ENCODE assay signal across 8 cellular contexts in genomic region chrX:72305286-72306084, GRCh38. TPM values are rescaled to one million over a fixed set of nuclear protein-coding genes. Genes with fewer than 3 reads are reported as not detected.
DNase-seq lines count a peak whose midpoint lies in the region; ATAC-seq and TF ChIP-seq lines count a peak whose summit lies in the region.

Gene CITED1 (minus strand): TSS chrX:72305914. CDS start chrX:72302869, 3,045 bp downstream.

- H3K27me3 Mint-ChIP-seq in activated CD8-positive, alpha-beta T cell treated with anti-CD3 and anti-CD28 coated beads, Interleukin-2, amount 10 ng/mL, durations not matched to agents 7 days and 5 days (ENCODE audit: low read depth) = peaks cover 61% of the 10 kb centered on the region
- H3K27me3 Mint-ChIP-seq in glutamatergic neuron (ENCODE audit: unreplicated experiment) = peaks cover 16% of the 10 kb centered on the region

- TF ChIP-seq CTCF in glutamatergic neuron (IDR thresholded peaks at IDR 0.05; ENCODE audit: partially characterized antibody, unreplicated experiment) = no peak

- no peaks in the 10 kb centered on the region for H3K36me3 Mint-ChIP-seq in activated CD8-positive, alpha-beta T cell treated with anti-CD3 and anti-CD28 coated beads, Interleukin-2, amount 10 ng/mL, durations not matched to agents 7 days and 5 days (ENCODE audit: low read depth)
- H3K36me3 Mint-ChIP-seq in glutamatergic neuron (ENCODE audit: unreplicated experiment) = peaks cover 5% of the 10 kb centered on the region

- CTCF ChIA-PET in activated CD8-positive, alpha-beta T cell treated with anti-CD3 and anti-CD28 coated beads, Interleukin-2, amount 10 ng/mL, durations not matched to agents 7 days and 5 days (lab: Charles Lee) = no interaction called here

- H3K4me3 ChIP-seq in skeletal muscle cell (ENCODE audit: low read depth, low read length) = peak within 1 kb of the TSS; percentile 52

- DNase-seq in stimulated activated CD4-positive, alpha-beta T cell treated with anti-CD3 and anti-CD28 coated beads, Interleukin-15, amount 100 ng/mL, for 24 hours = peak; percentile 28
- DNase-seq in stimulated activated CD4-positive, alpha-beta T cell treated with anti-CD3 and anti-CD28 coated beads, Interleukin-1b, Interleukin-23, amount 100 ng/mL, for 48 hours = no peak
- DNase-seq in activated CD8-positive, alpha-beta T cell treated with anti-CD3 and anti-CD28 coated beads, Interleukin-2, amount 10 ng/mL, durations not matched to agents 7 days and 5 days = no peak
- peak; percentile 22 for DNase-seq in glutamatergic neuron
- DNase-seq in skeletal muscle cell (ENCODE audit: low read depth) = no peak
- no peak for DNase-seq in HPDE6-E6E7 (ENCODE audit: extremely low spot score)

- no peak within 1 kb of the TSS for H3K27ac Mint-ChIP-seq in activated CD8-positive, alpha-beta T cell treated with anti-CD3 and anti-CD28 coated beads, Interleukin-2, amount 10 ng/mL, durations not matched to agents 7 days and 5 days
- H3K27ac Mint-ChIP-seq in glutamatergic neuron (ENCODE audit: unreplicated experiment) = peak within 1 kb of the TSS; percentile 90

- H3K9me3 Mint-ChIP-seq in activated CD8-positive, alpha-beta T cell treated with anti-CD3 and anti-CD28 coated beads, Interleukin-2, amount 10 ng/mL, durations not matched to agents 7 days and 5 days (ENCODE audit: insufficient read depth) = no peaks in the 10 kb centered on the region
- peaks cover 6% of the 10 kb centered on the region for H3K9me3 Mint-ChIP-seq in glutamatergic neuron (ENCODE audit: unreplicated experiment)

- peak within 1 kb of the TSS; percentile 67 for H3K4me3 Mint-ChIP-seq in activated CD8-positive, alpha-beta T cell treated with anti-CD3 and anti-CD28 coated beads, Interleukin-2, amount 10 ng/mL, durations not matched to agents 7 days and 5 days
- H3K4me3 Mint-ChIP-seq in glutamatergic neuron (ENCODE audit: unreplicated experiment) = peak within 1 kb of the TSS; percentile 92

- ATAC-seq in activated CD8-positive, alpha-beta T cell treated with anti-CD3 and anti-CD28 coated beads, Interleukin-2, amount 10 ng/mL, durations not matched to agents 7 days and 5 days = peak; percentile 55
- ATAC-seq in GM19463 (IDR thresholded peaks at IDR 0.05; ENCODE audit: unreplicated experiment) (no peak), HG03039 (IDR thresholded peaks at IDR 0.05; ENCODE audit: unreplicated experiment) (no peak)

- POLR2A ChIA-PET in activated CD8-positive, alpha-beta T cell treated with anti-CD3 and anti-CD28 coated beads, Interleukin-2, amount 10 ng/mL, durations not matched to agents 7 days and 5 days (lab: Charles Lee) = interaction anchor here (0.9 kb wide), 1 partner anchor 28 kb away, joined by 3 read pairs; the partner anchor contains the start of gene RPS4X

- H3K4me1 Mint-ChIP-seq in activated CD8-positive, alpha-beta T cell treated with anti-CD3 and anti-CD28 coated beads, Interleukin-2, amount 10 ng/mL, durations not matched to agents 7 days and 5 days (ENCODE audit: low read depth) = peaks cover 28% of the 10 kb centered on the region
- peaks cover 11% of the 10 kb centered on the region for H3K4me1 Mint-ChIP-seq in glutamatergic neuron (ENCODE audit: low read depth, unreplicated experiment)

RNA-seq across cellular contexts. Expression of gene CITED1, which starts in this region (rescaled TPM):
- total RNA-seq in activated CD8-positive, alpha-beta T cell treated with anti-CD3 and anti-CD28 coated beads, Interleukin-2, amount 10 ng/mL, durations not matched to agents 7 days and 5 days = not detected
- 42.7 TPM for total RNA-seq in glutamatergic neuron (ENCODE audit: unreplicated experiment)

Comparison
In these comparisons a context has a peak if more than half of its experiments do, and no peak if none do; other contexts are left out.
1. RNA of gene CITED1 (total RNA-seq): 42.7 TPM in glutamatergic neuron (single experiment); not detected in activated CD8-positive, alpha-beta T cell treated with anti-CD3 and anti-CD28 coated beads, Interleukin-2, amount 10 ng/mL, durations not matched to agents 7 days and 5 days; every median in the first group is over 10 times any median in the second.
2. DNase-seq: peak in stimulated activated CD4-positive, alpha-beta T cell treated with anti-CD3 and anti-CD28 coated beads, Interleukin-15, amount 100 ng/mL, for 24 hours (single experiment) and glutamatergic neuron (single experiment); none in stimulated activated CD4-positive, alpha-beta T cell treated with anti-CD3 and anti-CD28 coated beads, Interleukin-1b, Interleukin-23, amount 100 ng/mL, for 48 hours (single experiment), activated CD8-positive, alpha-beta T cell treated with anti-CD3 and anti-CD28 coated beads, Interleukin-2, amount 10 ng/mL, durations not matched to agents 7 days and 5 days (single experiment), skeletal muscle cell (single experiment) and HPDE6-E6E7 (single experiment).
3. Peak in ATAC-seq in activated CD8-positive, alpha-beta T cell treated with anti-CD3 and anti-CD28 coated beads, Interleukin-2, amount 10 ng/mL, durations not matched to agents 7 days and 5 days; RNA of the gene not detected or under 1 TPM.